1 cellular context compared by ENCODE assay signal in genomic region chr11:102614485-102614884, GRCh38.
TF ChIP-seq lines count a peak whose summit lies in the region.

No MANE protein-coding gene starts in this region.

TF ChIP-seq in HEK293, 187 proteins besides CTCF, POLR2A, EP300 and RAD21:
- no peak for TF ChIP-seq PRDM4 (tag by site-specific recombination; IDR thresholded peaks at IDR 0.05)
- peak; percentile 13; the same call in 1 of the 2 replicates for TF ChIP-seq ZNF654 (tag by site-specific recombination; IDR thresholded peaks at IDR 0.05; ENCODE audit: low read depth)
TF ChIP-seq in HEK293: peak in this region for 1.
